ENCODE assay signal across 9 cellular contexts in the genomic region with DNA sequence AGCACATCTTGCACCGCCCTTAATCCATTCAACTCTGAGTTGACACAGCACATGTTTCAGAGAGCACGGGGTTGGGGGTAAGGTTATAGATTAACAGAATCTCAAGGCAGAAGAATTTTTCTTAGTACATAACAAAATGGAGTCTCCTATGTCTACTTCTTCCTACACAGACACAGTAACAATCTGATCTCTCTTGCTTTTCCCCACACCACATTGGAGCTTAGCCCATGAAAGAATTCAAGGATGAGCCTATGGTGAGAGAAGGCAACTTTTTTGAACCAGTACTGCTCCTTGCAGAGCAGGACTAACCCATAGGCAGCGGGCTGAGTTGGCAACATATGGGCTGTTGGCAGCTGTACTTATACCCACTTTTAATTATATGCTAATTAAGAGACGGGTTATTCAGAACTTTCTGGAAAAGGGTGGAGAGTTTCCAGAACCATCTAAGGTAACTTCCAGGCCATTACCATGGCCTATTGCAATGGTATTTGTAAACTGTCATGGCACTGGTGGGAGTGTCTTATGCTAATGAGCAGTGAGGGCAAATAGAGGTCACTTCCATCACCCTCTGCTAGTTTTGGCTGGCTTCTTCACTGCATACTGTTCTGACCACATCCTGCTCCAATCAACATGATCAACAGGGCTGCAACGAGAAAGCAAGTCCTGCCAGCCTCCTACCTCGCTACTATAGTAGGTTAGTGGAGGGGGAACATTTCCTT. TPM values are rescaled to one million over a fixed set of nuclear protein-coding genes. Genes with fewer than 3 reads are reported as not detected.
DNase-seq lines count a peak whose midpoint lies in the region; ATAC-seq and TF ChIP-seq lines count a peak whose summit lies in the region.
"Not testable (repeated sequence)": the region's sequence is repeated elsewhere in the genome, so short reads cannot be mapped to it uniquely, and the experiment has no call there.
"Had no signal": no experiment of that assay in that cellular context is flagged by ENCODE, and none has a peak within 500 bp of the region (broad histone marks: within the 10 kb centered on the region; RNA-seq: fewer than 3 reads in every experiment).

No MANE protein-coding gene starts in this region.

- H3K23ac ChIP-seq in IMR-90 (ENCODE audit: low read depth, low read length) = not testable (repeated sequence)

- peak overlapping the region; percentile 14 for H3K4me3 Mint-ChIP-seq in activated naive CD4-positive, alpha-beta T cell treated with anti-CD3 and anti-CD28 coated beads, Interleukin-2, amount 10 ng/mL, durations not matched to agents 7 days and 5 days
- H3K4me3 Mint-ChIP-seq in naive thymus-derived CD4-positive, alpha-beta T cell = peak overlapping the region; percentile 52 to 84 (median 72)

- not testable (repeated sequence) for H2BK20ac ChIP-seq in IMR-90 (ENCODE audit: low read depth, low read length)

- ATAC-seq in GM18508 (IDR thresholded peaks at IDR 0.05; ENCODE audit: insufficient read depth, unreplicated experiment) (peak; percentile 76), HCT116 (peak; percentile 70), IMR-90 (ENCODE audit: low read depth) (peak; percentile 40; the same call in 1 of the 2 replicates)
- ATAC-seq in naive thymus-derived CD4-positive, alpha-beta T cell = peak; percentile 99

- not testable (repeated sequence) for H3K36me3 ChIP-seq in HCT116 (ENCODE audit: control insufficient read depth in 1 of 2, insufficient read depth in 2 of 2, low read length in 2 of 2); IMR-90 (ENCODE audit: control insufficient read depth, insufficient read depth, low read length); naive thymus-derived CD4-positive, alpha-beta T cell (ENCODE audit: control insufficient read depth in 2 of 3, insufficient read depth in 3 of 3, low read length in 3 of 3)

- peak overlapping the region; percentile 52 for H3K4me2 ChIP-seq in HCT116 (ENCODE audit: low read length)
- not testable (repeated sequence) for H3K4me2 ChIP-seq in IMR-90 (ENCODE audit: low read depth, low read length)

- H2BK5ac ChIP-seq in IMR-90 (ENCODE audit: low read depth, low read length, poor library complexity, severe bottlenecking) = not testable (repeated sequence)

- H3K27ac Mint-ChIP-seq in activated naive CD4-positive, alpha-beta T cell treated with anti-CD3 and anti-CD28 coated beads, Interleukin-2, amount 10 ng/mL, durations not matched to agents 7 days and 5 days = peak overlapping the region; percentile 76
- peak overlapping the region; percentile 77 to 96 (median 91) for H3K27ac Mint-ChIP-seq in naive thymus-derived CD4-positive, alpha-beta T cell

- not testable (repeated sequence) for H4K20me1 ChIP-seq in HCT116 (ENCODE audit: insufficient read depth); IMR-90 (ENCODE audit: insufficient read depth, low read length)

- not testable (repeated sequence) for BruUV-seq in HCT116 (replicated peaks; lab: Mats Ljungman, UMichigan); IMR-90 (replicated peaks; lab: Mats Ljungman, UMichigan)

- H4K5ac ChIP-seq in IMR-90 (ENCODE audit: low read depth, low read length) = not testable (repeated sequence)

- RAD21 ChIA-PET in HCT116 (lab: Charles Lee; ENCODE audit: low non-redundant PET in 1 of 2, low total read pairs in 2 of 2, uncharacterized antibody in 2 of 2, unreplicated experiment in 2 of 2) = not testable (repeated sequence)

- not testable (repeated sequence) for H3K79me2 ChIP-seq in HCT116 (ENCODE audit: insufficient read depth, low read length)

- intact Hi-C loops in HCT116 (cut with micrococcal nuclease); IMR-90 (cut with micrococcal nuclease): not testable (repeated sequence)
- intact Hi-C loops in naive thymus-derived CD4-positive, alpha-beta T cell (cut with micrococcal nuclease) = loop anchor here (1.0 to 5.0 kb wide), 6 partner anchors 30 to 82 kb away; a partner anchor contains a TSS

- no CpG with 5 or more reads among the region's 6 CpGs for WGBS in IMR-90 (ENCODE audit: extremely low coverage in 2 of 2, insufficient read length in 1 of 2), 2 experiments

- not testable (repeated sequence) for H3K36me3 Mint-ChIP-seq in activated naive CD4-positive, alpha-beta T cell treated with anti-CD3 and anti-CD28 coated beads, Interleukin-2, amount 10 ng/mL, durations not matched to agents 7 days and 5 days; naive thymus-derived CD4-positive, alpha-beta T cell

- not testable (repeated sequence) for TF ChIP-seq CTCF in 22Rv1 (IDR thresholded peaks at IDR 0.05); HCT116 (IDR thresholded peaks at IDR 0.05 in 2 of 3, conservative IDR thresholded peaks at IDR 0.05 in 1 of 3; ENCODE audit: borderline replicate concordance in 1 of 3, insufficient read depth in 1 of 3, low read depth in 2 of 3, low read length in 2 of 3); IMR-90 (conservative IDR thresholded peaks at IDR 0.05; ENCODE audit: low read depth, low read length); fibroblast of the aortic adventitia (IDR thresholded peaks at IDR 0.05; ENCODE audit: insufficient read depth, low read length)

- CTCF ChIA-PET in HCT116 (lab: Charles Lee); IMR-90 (lab: Yijun Ruan, JAX): not testable (repeated sequence)
- CTCF ChIA-PET in activated naive CD4-positive, alpha-beta T cell treated with anti-CD3 and anti-CD28 coated beads, Interleukin-2, amount 10 ng/mL, durations not matched to agents 7 days and 5 days (lab: Charles Lee) = interaction anchor here (1.3 to 1.4 kb wide), 2 partner anchors 34 to 52 kb away, joined by 3 to 4 read pairs; no protein-coding TSS in a partner anchor
- CTCF ChIA-PET in naive thymus-derived CD4-positive, alpha-beta T cell (lab: Charles Lee) = interaction anchor here (1.4 kb wide), 1 partner anchor 22 kb away, joined by 5 read pairs; no protein-coding TSS in a partner anchor

- not testable (repeated sequence) for H2AK5ac ChIP-seq in IMR-90 (ENCODE audit: low read depth, low read length)

- POLR2A ChIA-PET in HCT116 (lab: Charles Lee); IMR-90 (lab: Charles Lee; ENCODE audit: unreplicated experiment): not testable (repeated sequence)
- POLR2A ChIA-PET in naive thymus-derived CD4-positive, alpha-beta T cell (lab: Charles Lee) = interaction anchor here (0.8 to 10.4 kb wide), 6 partner anchors 7 to 1159 kb away, joined by 3 to 172 read pairs (median 4); no protein-coding TSS in a partner anchor

- H3K79me1 ChIP-seq in IMR-90 (ENCODE audit: low read depth in 1 of 2, low read length in 2 of 2) = not testable (repeated sequence)

- H3K4ac ChIP-seq in IMR-90 (ENCODE audit: low read depth, low read length) = not testable (repeated sequence)

- H3K9me3 Mint-ChIP-seq in activated naive CD4-positive, alpha-beta T cell treated with anti-CD3 and anti-CD28 coated beads, Interleukin-2, amount 10 ng/mL, durations not matched to agents 7 days and 5 days; naive thymus-derived CD4-positive, alpha-beta T cell: not testable (repeated sequence)

- not testable (repeated sequence) for H3K27me3 ChIP-seq in HCT116 (ENCODE audit: insufficient read depth, low read length); IMR-90 (ENCODE audit: control insufficient read depth, insufficient read depth, low read length); naive thymus-derived CD4-positive, alpha-beta T cell (ENCODE audit: control insufficient read depth in 2 of 2, insufficient read depth in 2 of 2, low read length in 2 of 2)

- H3K18ac ChIP-seq in IMR-90 (ENCODE audit: low read depth, low read length) = not testable (repeated sequence)

- H3K27ac ChIP-seq in 22Rv1 = peak overlapping the region; percentile 75
- not testable (repeated sequence) for H3K27ac ChIP-seq in HCT116 (ENCODE audit: low read depth, low read length); IMR-90 (ENCODE audit: insufficient read depth, low read length)
- H3K27ac ChIP-seq in naive thymus-derived CD4-positive, alpha-beta T cell (ENCODE audit: low read depth, low read length) = peak overlapping the region; percentile 52

- in situ Hi-C loops in IMR-90 (cut with MboI; ENCODE audit: low sequenced_read_pairs) = not testable (repeated sequence)

- not testable (repeated sequence) for H2AFZ ChIP-seq in HCT116 (ENCODE audit: low read depth, low read length, poor library complexity, severe bottlenecking); IMR-90 (replicated peaks; ENCODE audit: low read length, poor library complexity)

- H3K9ac ChIP-seq in HCT116 (ENCODE audit: low read length); IMR-90 (ENCODE audit: low read depth, low read length): not testable (repeated sequence)

- H3K4me1 ChIP-seq in HCT116 (ENCODE audit: control insufficient read depth in 1 of 2, insufficient read depth in 2 of 2, low read length in 2 of 2); IMR-90 (ENCODE audit: control insufficient read depth, insufficient read depth, low read length): not testable (repeated sequence)
- H3K4me1 ChIP-seq in naive thymus-derived CD4-positive, alpha-beta T cell (ENCODE audit: control insufficient read depth in 2 of 2, insufficient read depth in 2 of 2, low read length in 2 of 2) = peaks cover 51 to 64% of the 10 kb centered on the region in 2 donors

- H3K4me1 Mint-ChIP-seq in activated naive CD4-positive, alpha-beta T cell treated with anti-CD3 and anti-CD28 coated beads, Interleukin-2, amount 10 ng/mL, durations not matched to agents 7 days and 5 days = peaks cover 67% of the 10 kb centered on the region
- H3K4me1 Mint-ChIP-seq in naive thymus-derived CD4-positive, alpha-beta T cell = peaks cover 43 to 81% (median 79%) of the 10 kb centered on the region in 7 donors

- not testable (repeated sequence) for H2BK15ac ChIP-seq in IMR-90 (ENCODE audit: low read depth, low read length)

- H3K14ac ChIP-seq in IMR-90 (replicated peaks; ENCODE audit: low read depth, low read length) = not testable (repeated sequence)

- DNase-seq in HCT116 (ENCODE audit: low read depth, low spot score) (peak; percentile 0), IMR-90 (peak; percentile 45), T follicular helper cell (ENCODE audit: low read depth) (peak; percentile 54), fibroblast of the aortic adventitia (ENCODE audit: low read depth) (peak; percentile 85)
- DNase-seq in activated naive CD4-positive, alpha-beta T cell treated with anti-CD3 and anti-CD28 coated beads, Interleukin-2, amount 10 ng/mL, durations not matched to agents 7 days and 5 days = peak; percentile 80
- DNase-seq in naive thymus-derived CD4-positive, alpha-beta T cell = peak in 8 of 9 donors; percentile 36 to 87 (median 81)

- dilution Hi-C loops in IMR-90 (cut with HindIII; ENCODE audit: low sequenced_read_pairs, unreplicated experiment) = not testable (repeated sequence)

- not testable (repeated sequence) for H3K27me3 Mint-ChIP-seq in activated naive CD4-positive, alpha-beta T cell treated with anti-CD3 and anti-CD28 coated beads, Interleukin-2, amount 10 ng/mL, durations not matched to agents 7 days and 5 days; naive thymus-derived CD4-positive, alpha-beta T cell

- not testable (repeated sequence) for H2BK120ac ChIP-seq in IMR-90 (ENCODE audit: low read depth, low read length)

- H4K8ac ChIP-seq in IMR-90 (ENCODE audit: low read depth in 2 of 2, low read length in 2 of 2) = not testable (repeated sequence)

- H3K9me2 ChIP-seq in HCT116 (ENCODE audit: insufficient read depth) = not testable (repeated sequence)

- H3K9me1 ChIP-seq in IMR-90 (ENCODE audit: insufficient read depth, low read length) = not testable (repeated sequence)

- TF ChIP-seq POLR2A in HCT116 (IDR thresholded peaks at IDR 0.05; ENCODE audit: borderline replicate concordance, extremely low read depth, insufficient read depth, insufficient read length); IMR-90 (IDR thresholded peaks at IDR 0.05; ENCODE audit: low read depth, low read length): not testable (repeated sequence)

- not testable (repeated sequence) for TF ChIP-seq RAD21 in HCT116 (IDR thresholded peaks at IDR 0.05; ENCODE audit: low read depth); IMR-90 (IDR thresholded peaks at IDR 0.05; ENCODE audit: low read length)

- H3K56ac ChIP-seq in IMR-90 (ENCODE audit: extremely low read depth, insufficient read depth, low read length) = not testable (repeated sequence)

- H3K9me3 ChIP-seq in HCT116 (ENCODE audit: control insufficient read depth in 1 of 2, insufficient read depth in 1 of 2, low read depth in 1 of 2, low read length in 2 of 2); IMR-90 (ENCODE audit: control insufficient read depth, insufficient read depth, low read length); naive thymus-derived CD4-positive, alpha-beta T cell (ENCODE audit: control insufficient read depth in 2 of 3, low read length in 3 of 3): not testable (repeated sequence)

- H3K4me3 ChIP-seq in HCT116 (replicated peaks in 1 of 2; ENCODE audit: low read depth in 1 of 2, low read length in 2 of 2); IMR-90 (ENCODE audit: insufficient read depth, low read depth, low read length); fibroblast of the aortic adventitia (ENCODE audit: low read depth, low read length): not testable (repeated sequence)
- peak overlapping the region; percentile 34 for H3K4me3 ChIP-seq in naive thymus-derived CD4-positive, alpha-beta T cell (ENCODE audit: low read length)

- not testable (repeated sequence) for H2AK9ac ChIP-seq in IMR-90 (replicated peaks; ENCODE audit: low read depth, low read length, poor library complexity)

- not testable (repeated sequence) for H4K91ac ChIP-seq in IMR-90 (ENCODE audit: insufficient read depth, low read depth, low read length)

RNA-seq across cellular contexts. Expression of a gene that starts 5.4 kb away (rescaled TPM):
- total RNA-seq in HCT116 (2021; ENCODE audit: unreplicated experiment) (0.52 TPM), IMR-90 (2012; rRNA removed) (0.18 TPM in 1 of 2 replicates, not detected in the other), fibroblast of the aortic adventitia (ENCODE audit: low replicate concordance) (16.6 and 233 TPM in 2 replicates)
- polyA plus RNA-seq in HCT116 (2012) = 0.16 TPM in 1 of 2 replicates, not detected in the other
- polyA plus RNA-seq in IMR-90 (2012; rRNA removed) = 0.17 and 0.34 TPM in 2 replicates
- 1.3 and 1.4 TPM in 2 replicates for polyA plus RNA-seq in IMR-90 (2012; cell fraction: cytosol; rRNA removed)
- 0.17 and 0.86 TPM in 2 replicates for polyA plus RNA-seq in IMR-90 (2012; cell fraction: nucleus; rRNA removed; ENCODE audit: low replicate concordance)
- 100 to 1,000 TPM in 4 of 5 experiments, 10 to 100 TPM in 1; 96.2 to 170 (median 122) TPM for total RNA-seq in naive thymus-derived CD4-positive, alpha-beta T cell
- polyA plus RNA-seq in naive thymus-derived CD4-positive, alpha-beta T cell = 100 to 1,000 TPM; 430 to 468 TPM

RNA-seq across cellular contexts. Expression of a gene that starts 25.3 kb away (rescaled TPM):
- not detected for total RNA-seq in HCT116 (2021; ENCODE audit: unreplicated experiment)
- polyA plus RNA-seq in HCT116 (2012) = not detected in 2 replicates
- not detected in 2 replicates for total RNA-seq in IMR-90 (2012; rRNA removed)
- polyA plus RNA-seq in IMR-90 (2012; rRNA removed) = not detected in 2 replicates
- polyA plus RNA-seq in IMR-90 (2012; cell fraction: cytosol; rRNA removed) = not detected in 2 replicates
- polyA plus RNA-seq in IMR-90 (2012; cell fraction: nucleus; rRNA removed; ENCODE audit: low replicate concordance) = not detected in 2 replicates
- 1.3 TPM in 1 of 2 replicates, not detected in the other for total RNA-seq in fibroblast of the aortic adventitia (ENCODE audit: low replicate concordance)
- total RNA-seq in naive thymus-derived CD4-positive, alpha-beta T cell = 1 to 10 TPM in 1 of 5 experiments, not detected in 4; 1.3 TPM
- polyA plus RNA-seq in naive thymus-derived CD4-positive, alpha-beta T cell = not detected
- total RNA-seq: frontal cortex had no signal

RNA-seq across cellular contexts. Expression of a gene that starts 31.9 kb away (rescaled TPM):
- total RNA-seq in HCT116 (2021; ENCODE audit: unreplicated experiment) (not detected), IMR-90 (2012; rRNA removed) (not detected in 2 replicates), fibroblast of the aortic adventitia (ENCODE audit: low replicate concordance) (not detected in 2 replicates)
- 0.21 TPM in 1 of 2 replicates, not detected in the other for polyA plus RNA-seq in HCT116 (2012)
- not detected in 2 replicates for polyA plus RNA-seq in IMR-90 (2012; rRNA removed)
- not detected in 2 replicates for polyA plus RNA-seq in IMR-90 (2012; cell fraction: cytosol; rRNA removed)
- not detected in 2 replicates for polyA plus RNA-seq in IMR-90 (2012; cell fraction: nucleus; rRNA removed; ENCODE audit: low replicate concordance)
- under 1 TPM in 1 of 5 experiments, not detected in 4; 0.51 TPM for total RNA-seq in naive thymus-derived CD4-positive, alpha-beta T cell
- not detected for polyA plus RNA-seq in naive thymus-derived CD4-positive, alpha-beta T cell
- total RNA-seq: frontal cortex had no signal

RNA-seq across cellular contexts. Expression of a gene that starts 40.3 kb away (rescaled TPM):
- total RNA-seq in HCT116 (2021; ENCODE audit: unreplicated experiment) (not detected), IMR-90 (2012; rRNA removed) (not detected in 2 replicates), fibroblast of the aortic adventitia (ENCODE audit: low replicate concordance) (0.18 and 5.3 TPM in 2 replicates)
- not detected in 2 replicates for polyA plus RNA-seq in HCT116 (2012)
- polyA plus RNA-seq in IMR-90 (2012; rRNA removed) = not detected in 2 replicates
- not detected in 2 replicates for polyA plus RNA-seq in IMR-90 (2012; cell fraction: cytosol; rRNA removed)
- not detected in 2 replicates for polyA plus RNA-seq in IMR-90 (2012; cell fraction: nucleus; rRNA removed; ENCODE audit: low replicate concordance)
- 1 to 10 TPM in 1 of 5 experiments, not detected in 4; 1.1 TPM for total RNA-seq in naive thymus-derived CD4-positive, alpha-beta T cell
- not detected for polyA plus RNA-seq in naive thymus-derived CD4-positive, alpha-beta T cell

Comparison
In these comparisons a context has a peak if more than half of its experiments do, and no peak if none do; other contexts are left out.
1. ATAC-seq: peak in every context shown above with its lines; median percentile 99 in naive thymus-derived CD4-positive, alpha-beta T cell; 76 in GM18508; 70 in HCT116; 40 in IMR-90.
2. DNase-seq: peak in every context shown above with its lines; median percentile 85 in fibroblast of the aortic adventitia; 81 in naive thymus-derived CD4-positive, alpha-beta T cell; 80 in activated naive CD4-positive, alpha-beta T cell treated with anti-CD3 and anti-CD28 coated beads, Interleukin-2, amount 10 ng/mL, durations not matched to agents 7 days and 5 days; 54 in T follicular helper cell; 45 in IMR-90; 0 in HCT116.
3. RNA of a gene that starts 5.4 kb away (total RNA-seq): 96.2 to 170 TPM in naive thymus-derived CD4-positive, alpha-beta T cell and 16.6 to 233 TPM in fibroblast of the aortic adventitia; 0.52 TPM in HCT116 (single experiment) and 0.18 TPM in IMR-90; every median in the first group is over 10 times any median in the second.